In the genomic region with DNA sequence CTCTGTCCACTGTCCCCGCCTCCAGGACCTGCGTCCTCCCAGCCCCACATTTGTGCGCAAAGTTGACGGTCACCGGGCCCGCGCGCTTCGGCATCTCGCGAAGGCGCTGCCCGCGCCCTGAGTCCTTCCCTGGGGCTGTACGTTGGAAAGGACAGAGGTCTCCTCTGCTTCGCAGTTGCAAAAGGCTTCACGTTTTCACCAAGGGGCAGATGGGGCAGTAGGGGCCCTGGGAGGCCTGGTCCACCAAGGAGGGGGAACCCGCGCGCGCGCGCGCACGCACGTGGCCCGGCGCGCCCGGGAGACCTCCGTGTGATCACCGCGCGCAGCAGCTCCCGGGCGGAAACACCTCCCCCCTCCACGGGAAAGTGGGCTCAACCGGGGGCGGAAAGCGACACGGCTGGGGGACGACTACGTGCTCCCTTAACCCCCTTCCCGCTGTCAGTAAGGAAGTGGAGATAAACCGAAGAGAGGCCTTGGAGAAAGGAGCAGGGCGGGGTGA, we compare ENCODE assay signal across 8 cellular contexts. TPM values are rescaled to one million over a fixed set of nuclear protein-coding genes. Genes with fewer than 3 reads are reported as not detected.
DNase-seq lines count a peak whose midpoint lies in the region; ATAC-seq and TF ChIP-seq lines count a peak whose summit lies in the region.

No MANE protein-coding gene starts in this region.

- peaks cover 51% of the 10 kb centered on the region for H3K4me1 Mint-ChIP-seq in activated CD4-positive, alpha-beta T cell treated with anti-CD3 and anti-CD28 coated beads, Interleukin-2, amount 10 ng/mL, durations not matched to agents 24 days and 14 days
- peaks cover 33% of the 10 kb centered on the region for H3K4me1 Mint-ChIP-seq in type B pancreatic cell (ENCODE audit: unreplicated experiment)

- peaks cover 29 to 33% of the 10 kb centered on the region in 2 donors for H3K4me1 ChIP-seq in neuronal stem cell (ENCODE audit: control insufficient read depth in 2 of 2, insufficient read depth in 1 of 2, low read depth in 1 of 2, low read length in 2 of 2)

- H3K27ac ChIP-seq in neuronal stem cell (replicated peaks; ENCODE audit: low read length) = peak overlapping the region; percentile 100

- DNase-seq in GM12865 (ENCODE audit: low read depth) = peak; percentile 88
- no peak for DNase-seq in activated CD4-positive, alpha-beta T cell treated with anti-CD3 and anti-CD28 coated beads, Interleukin-2, amount 10 ng/mL, durations not matched to agents 24 days and 14 days
- peak; percentile 61 to 79 for DNase-seq in erythroblast (lab: John Stamatoyannopoulos, UW)
- DNase-seq in neuronal stem cell (ENCODE audit: low spot score) = no peak
- DNase-seq in type B pancreatic cell (ENCODE audit: extremely low spot score, unreplicated experiment) = no peak
- no peak for DNase-seq in ecto neural progenitor cell (ENCODE audit: low spot score)
- DNase-seq in GOT3 (lab: John Stamatoyannopoulos, UW) = no peak

- intact Hi-C loops in activated CD4-positive, alpha-beta T cell treated with anti-CD3 and anti-CD28 coated beads, Interleukin-2, amount 10 ng/mL, durations not matched to agents 24 days and 14 days (cut with micrococcal nuclease) = loop anchor here (10.0 kb wide), 1 partner anchor 1950 kb away; a partner anchor contains a TSS

- H4K8ac ChIP-seq in neuronal stem cell (ENCODE audit: low read depth, low read length) = peak overlapping the region; percentile 95

- H3K36me3 ChIP-seq in neuronal stem cell (replicated peaks in 1 of 2; ENCODE audit: control insufficient read depth in 2 of 2, insufficient read depth in 2 of 2, low read length in 2 of 2) = no peaks in the 10 kb centered on the region

- H3K27me3 ChIP-seq in neuronal stem cell (ENCODE audit: control insufficient read depth in 3 of 3, insufficient read depth in 3 of 3, low read depth in 1 of 3, low read length in 3 of 3) = no peaks in the 10 kb centered on the region

- H2BK120ac ChIP-seq in neuronal stem cell (ENCODE audit: low read depth, low read length) = peak overlapping the region; percentile 100

- peak overlapping the region; percentile 99 for H3K18ac ChIP-seq in neuronal stem cell (ENCODE audit: low read length)

- H3K4me3 ChIP-seq in GM12865 (ENCODE audit: low read depth, low read length) (peak overlapping the region; percentile 92), neuronal stem cell (ENCODE audit: low read length in 2 of 2) (peak overlapping the region; percentile 56 to 78)

- peak overlapping the region; percentile 99 for H2BK5ac ChIP-seq in neuronal stem cell (ENCODE audit: low read length)

- peak overlapping the region; percentile 83 for H3K23ac ChIP-seq in neuronal stem cell (ENCODE audit: low read depth, low read length, poor library complexity)

- peak overlapping the region; percentile 53 for H2BK12ac ChIP-seq in neuronal stem cell (ENCODE audit: low read length)

- peak overlapping the region; percentile 96 for H2AFZ ChIP-seq in neuronal stem cell (ENCODE audit: low read length)

- H3K27me3 Mint-ChIP-seq in activated CD4-positive, alpha-beta T cell treated with anti-CD3 and anti-CD28 coated beads, Interleukin-2, amount 10 ng/mL, durations not matched to agents 24 days and 14 days = no peaks in the 10 kb centered on the region
- H3K27me3 Mint-ChIP-seq in type B pancreatic cell = no peaks in the 10 kb centered on the region

- TF ChIP-seq POLR2A in erythroblast (IDR thresholded peaks at IDR 0.05; ENCODE audit: low read length) = no peak

- H4K91ac ChIP-seq in neuronal stem cell (ENCODE audit: low read depth, low read length, poor library complexity) = peak overlapping the region; percentile 44

- H3K14ac ChIP-seq in neuronal stem cell (ENCODE audit: low read length) = peak overlapping the region; percentile 51

- WGBS in neuronal stem cell (ENCODE audit: extremely low coverage in 2 of 2, insufficient read length in 2 of 2, insufficient replicate concordance in 1 of 2), 2 donors = no CpG with 5 or more reads among the region's 46 CpGs

- H3K9me3 Mint-ChIP-seq in activated CD4-positive, alpha-beta T cell treated with anti-CD3 and anti-CD28 coated beads, Interleukin-2, amount 10 ng/mL, durations not matched to agents 24 days and 14 days = no peaks in the 10 kb centered on the region
- H3K9me3 Mint-ChIP-seq in type B pancreatic cell = no peaks in the 10 kb centered on the region

- peak overlapping the region; percentile 99 for H2BK15ac ChIP-seq in neuronal stem cell (ENCODE audit: low read length)

- peak; percentile 0 for ATAC-seq in HG03108 (IDR thresholded peaks at IDR 0.05; ENCODE audit: unreplicated experiment)

- H3K4ac ChIP-seq in neuronal stem cell (ENCODE audit: low read length) = peak overlapping the region; percentile 96

- peak overlapping the region; percentile 86 for H3K4me3 Mint-ChIP-seq in activated CD4-positive, alpha-beta T cell treated with anti-CD3 and anti-CD28 coated beads, Interleukin-2, amount 10 ng/mL, durations not matched to agents 24 days and 14 days
- H3K4me3 Mint-ChIP-seq in type B pancreatic cell = peak overlapping the region; percentile 86

- TF ChIP-seq CTCF in GM12865 (IDR thresholded peaks at IDR 0.05; ENCODE audit: insufficient read depth, low read depth, low read length, missing control alignments) (no peak), type B pancreatic cell (conservative IDR thresholded peaks at IDR 0.05) (no peak)

- H3K9ac ChIP-seq in neuronal stem cell (ENCODE audit: low read depth, low read length, poor library complexity) = peak overlapping the region; percentile 96

- H3K27ac Mint-ChIP-seq in activated CD4-positive, alpha-beta T cell treated with anti-CD3 and anti-CD28 coated beads, Interleukin-2, amount 10 ng/mL, durations not matched to agents 24 days and 14 days = peak overlapping the region; percentile 98
- peak overlapping the region; percentile 90 for H3K27ac Mint-ChIP-seq in type B pancreatic cell

- no peaks in the 10 kb centered on the region for H3K9me3 ChIP-seq in neuronal stem cell (replicated peaks in 1 of 2; ENCODE audit: control insufficient read depth in 2 of 2, insufficient read depth in 1 of 2, low read depth in 1 of 2, low read length in 2 of 2)

- H2AK5ac ChIP-seq in neuronal stem cell (ENCODE audit: low read depth, low read length) = peak overlapping the region; percentile 77

- H3K36me3 Mint-ChIP-seq in activated CD4-positive, alpha-beta T cell treated with anti-CD3 and anti-CD28 coated beads, Interleukin-2, amount 10 ng/mL, durations not matched to agents 24 days and 14 days (ENCODE audit: low read depth) = no peaks in the 10 kb centered on the region
- H3K36me3 Mint-ChIP-seq in type B pancreatic cell = no peaks in the 10 kb centered on the region

- peak overlapping the region; percentile 85 for H3K4me2 ChIP-seq in neuronal stem cell (ENCODE audit: insufficient read depth, low read length, poor library complexity, severe bottlenecking)

- no peaks in the 10 kb centered on the region for H3K79me1 ChIP-seq in neuronal stem cell (ENCODE audit: low read depth, low read length)

RNA-seq across cellular contexts. Expression of a gene that starts 21.9 kb away (rescaled TPM):
- total RNA-seq in activated CD4-positive, alpha-beta T cell treated with anti-CD3 and anti-CD28 coated beads, Interleukin-2, amount 10 ng/mL, durations not matched to agents 24 days and 14 days = not detected in 2 replicates
- polyA plus RNA-seq in neuronal stem cell (2013, experiment 1 of 2) = not detected
- not detected for polyA plus RNA-seq in neuronal stem cell (2013, experiment 2 of 2)
- total RNA-seq in type B pancreatic cell (ENCODE audit: low replicate concordance) = not detected in 2 replicates

Comparison
In these comparisons a context has a peak if more than half of its experiments do, and no peak if none do; other contexts are left out.
1. DNase-seq: peak in GM12865 (single experiment) and erythroblast (2 of 2); none in activated CD4-positive, alpha-beta T cell treated with anti-CD3 and anti-CD28 coated beads, Interleukin-2, amount 10 ng/mL, durations not matched to agents 24 days and 14 days (single experiment), neuronal stem cell (single experiment), type B pancreatic cell (single experiment), ecto neural progenitor cell (single experiment) and GOT3 (single experiment).